Comparison of ENCODE assay signal across 1 cellular context in genomic region chr11:34261820-34262219, GRCh38.
TF ChIP-seq lines count a peak whose summit lies in the region.

No MANE protein-coding gene starts in this region.

TF ChIP-seq in A549, 52 proteins besides CTCF, POLR2A, EP300 and RAD21 (continued from another document):
- TF ChIP-seq, protein P1, sequence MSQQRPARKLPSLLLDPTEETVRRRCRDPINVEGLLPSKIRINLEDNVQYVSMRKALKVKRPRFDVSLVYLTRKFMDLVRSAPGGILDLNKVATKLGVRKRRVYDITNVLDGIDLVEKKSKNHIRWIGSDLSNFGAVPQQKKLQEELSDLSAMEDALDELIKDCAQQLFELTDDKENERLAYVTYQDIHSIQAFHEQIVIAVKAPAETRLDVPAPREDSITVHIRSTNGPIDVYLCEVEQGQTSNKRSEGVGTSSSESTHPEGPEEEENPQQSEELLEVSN (IDR thresholded peaks at IDR 0.05; ENCODE audit: borderline replicate concordance, low read depth), result no peak
- no peak for TF ChIP-seq HDAC2 (IDR thresholded peaks at IDR 0.05)
TF ChIP-seq in A549: peak in this region for 0.
